Comparison of ENCODE assay signal across 1 cellular context in genomic region chr6:13574571-13575376, GRCh38.
TF ChIP-seq lines count a peak whose summit lies in the region.

TSS of gene SIRT5 (plus strand) at chr6:13574601. CDS start at chr6:13584111, 9,510 bp downstream.

TF ChIP-seq in K562, 482 proteins besides CTCF, POLR2A, EP300 and RAD21 (continued from another document and continues in another):
- TF ChIP-seq CTCFL (IDR thresholded peaks at IDR 0.05; ENCODE audit: borderline replicate concordance, insufficient read depth, low read depth, low read length, poor library complexity, severe bottlenecking) (no peak), FOXA3 (CRISPR knock-in tag; conservative IDR thresholded peaks at IDR 0.05 in 1 of 2, IDR thresholded peaks at IDR 0.05 in 1 of 2) (peak in 1 of 2 experiments; percentile 12; a peak in 1 of 4 replicates), ZNF75A (CRISPR knock-in tag; IDR thresholded peaks at IDR 0.05) (no peak), KLF10 (CRISPR knock-in tag; IDR thresholded peaks at IDR 0.05) (no peak), ZNF518B (CRISPR knock-in tag; IDR thresholded peaks at IDR 0.05) (no peak), ZNF282 (CRISPR knock-in tag; IDR thresholded peaks at IDR 0.05) (no peak), ZBED1 (IDR thresholded peaks at IDR 0.05) (no peak; the same call in 1 of the 2 replicates), DACH1 (IDR thresholded peaks at IDR 0.05; ENCODE audit: partially characterized antibody) (no peak), GATAD2B (IDR thresholded peaks at IDR 0.05; ENCODE audit: borderline replicate concordance) (no peak; the same call in 1 of the 2 replicates), HMGN3 (IDR thresholded peaks at IDR 0.05; ENCODE audit: borderline replicate concordance, extremely low read depth, insufficient read length, low read depth, low read length) (no peak), ZNF165 (CRISPR knock-in tag; IDR thresholded peaks at IDR 0.05; ENCODE audit: borderline replicate concordance) (no peak), NFATC3 (IDR thresholded peaks at IDR 0.05) (no peak), CBX3 (IDR thresholded peaks at IDR 0.05; ENCODE audit: borderline replicate concordance in 1 of 2, low read length in 2 of 2) (no peak), NR0B1 (IDR thresholded peaks at IDR 0.05; ENCODE audit: partially characterized antibody) (no peak), KLF16 (IDR thresholded peaks at IDR 0.05) (0 out of 2 replicates have a peak, but pooled peaks have one; percentile 7), ZNF551 (CRISPR knock-in tag; IDR thresholded peaks at IDR 0.05) (no peak), KAT7 (CRISPR knock-in tag; IDR thresholded peaks at IDR 0.05; ENCODE audit: borderline replicate concordance) (peak; percentile 61; the same call in 1 of the 2 replicates), BCLAF1 (IDR thresholded peaks at IDR 0.05; ENCODE audit: borderline replicate concordance in 1 of 2, control insufficient read depth in 1 of 2, low read depth in 2 of 2, low read length in 1 of 2) (no peak), BRF1 (IDR thresholded peaks at IDR 0.05; ENCODE audit: borderline replicate concordance, extremely low read depth, insufficient read length) (no peak), HNRNPL (IDR thresholded peaks at IDR 0.05; ENCODE audit: low read depth, low read length) (peak; percentile 64; the same call in 1 of the 2 replicates), ZNF197 (CRISPR knock-in tag; IDR thresholded peaks at IDR 0.05; ENCODE audit: low read depth) (peak; percentile 44; the same call in 1 of the 2 replicates), PML (IDR thresholded peaks at IDR 0.05; ENCODE audit: low read length) (peak; percentile 77), ARID2 (IDR thresholded peaks at IDR 0.05) (no peak), TRIM24 (IDR thresholded peaks at IDR 0.05) (peak in 1 of 2 experiments; percentile 23; a peak in 1 of 4 replicates), NFIX (CRISPR knock-in tag; IDR thresholded peaks at IDR 0.05; ENCODE audit: low read depth) (no peak), SMARCA5 (IDR thresholded peaks at IDR 0.05) (0 out of 2 replicates have a peak, but pooled peaks have one; percentile 61), PTBP1 (IDR thresholded peaks at IDR 0.05; ENCODE audit: low read depth, low read length) (0 out of 2 replicates have a peak, but pooled peaks have one; percentile 36), RB1 (IDR thresholded peaks at IDR 0.05; ENCODE audit: low read depth) (peak; percentile 4), TOE1 (IDR thresholded peaks at IDR 0.05; ENCODE audit: borderline replicate concordance) (peak; percentile 47), TOE1 (CRISPR knock-in tag; IDR thresholded peaks at IDR 0.05; ENCODE audit: borderline replicate concordance, low read depth) (0 out of 2 replicates have a peak, but pooled peaks have one; percentile 15), RERE (CRISPR knock-in tag; IDR thresholded peaks at IDR 0.05; ENCODE audit: borderline replicate concordance) (0 out of 2 replicates have a peak, but pooled peaks have one; percentile 47), ZBTB1 (CRISPR knock-in tag; IDR thresholded peaks at IDR 0.05; ENCODE audit: borderline replicate concordance, low read depth) (0 out of 2 replicates have a peak, but pooled peaks have one; percentile 73), THRAP3 (IDR thresholded peaks at IDR 0.05; ENCODE audit: borderline replicate concordance) (no peak), ZNF609 (CRISPR knock-in tag; IDR thresholded peaks at IDR 0.05; ENCODE audit: borderline replicate concordance) (no peak), MAX (CRISPR knock-in tag; IDR thresholded peaks at IDR 0.05) (peak; percentile 89), BRD4 (IDR thresholded peaks at IDR 0.05) (peak; percentile 90; the same call in 1 of the 2 replicates), FOS (IDR thresholded peaks at IDR 0.05; ENCODE audit: extremely low read depth, insufficient read length) (no peak)
